In the genomic region with DNA sequence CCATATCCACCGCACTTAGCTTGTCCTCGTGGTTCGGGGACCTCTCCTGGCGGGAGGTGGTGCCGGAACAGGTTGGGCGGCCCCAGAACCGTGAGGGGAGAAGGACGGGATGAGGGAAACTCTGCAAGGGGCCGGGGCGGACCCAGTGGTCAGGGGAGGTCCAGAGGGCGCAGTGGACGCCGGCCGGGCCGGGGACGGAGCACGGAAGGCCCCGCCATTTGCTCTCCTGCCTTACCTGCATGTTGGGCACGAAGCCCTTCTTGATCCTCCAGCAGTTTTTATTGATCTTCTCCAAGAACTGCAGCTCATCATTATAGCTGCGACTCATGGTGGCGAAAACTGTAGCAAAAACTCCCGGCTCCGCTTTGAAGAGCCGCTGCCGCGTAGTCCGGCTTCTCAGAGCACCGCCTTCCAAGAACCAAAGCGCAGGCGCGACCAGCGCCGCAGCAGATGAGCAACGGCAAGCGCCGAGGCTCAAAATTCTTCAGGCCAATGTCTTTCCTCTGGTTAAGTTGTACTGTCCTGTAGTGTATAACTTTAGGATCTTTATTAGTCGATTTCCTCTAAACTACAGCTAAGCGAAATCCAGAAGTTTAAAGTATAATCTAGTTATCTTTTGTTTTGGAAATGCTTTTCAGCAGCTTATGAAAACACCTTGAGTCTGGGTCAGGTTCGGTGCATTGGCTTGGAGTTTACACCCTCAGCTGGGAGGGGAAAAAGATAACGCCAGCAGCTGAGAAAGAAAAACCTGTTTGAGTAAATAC, we compare ENCODE assay signal across 8 cellular contexts. TPM values are rescaled to one million over a fixed set of nuclear protein-coding genes. Genes with fewer than 3 reads are reported as not detected.
A peak's percentile ranks its signal among the peaks of the same experiment; 100 is the strongest.
DNase-seq lines count a peak whose midpoint lies in the region; ATAC-seq, FAIRE-seq and TF ChIP-seq lines count a peak whose summit lies in the region.

A gene (minus strand): TSS at position 419 of the 764 bp plus-strand sequence. CDS start 91 bp downstream, at position 328.

- DNase-seq in D721Med (ENCODE audit: insufficient read length, low spot score), result peak; percentile 31
- DNase-seq in MV-4-11 (lab: John Stamatoyannopoulos, UW), result peak; percentile 86
- DNase-seq in activated naive CD4-positive, alpha-beta T cell treated with anti-CD3 and anti-CD28 coated beads, Interleukin-2, amount 50 U/mL, for 16 hours, result peak; percentile 95

- no peak for FAIRE-seq in D721Med (lab: Jason Lieb, UNC)

- TF ChIP-seq POLR2A in gastroesophageal sphincter (IDR thresholded peaks at IDR 0.05), result peak in 1 of 2 donors; percentile 36

- ATAC-seq in GM21786 (IDR thresholded peaks at IDR 0.05; ENCODE audit: unreplicated experiment), result peak; percentile 66
- peak; percentile 90 for ATAC-seq in SK-N-SH treated with all-trans-retinoic acid at 6 μM for 48 hours
- peak; percentile 91 for ATAC-seq in gastroesophageal sphincter

- peak within 1 kb of the TSS; percentile 68 to 96 for H3K4me3 ChIP-seq in gastroesophageal sphincter
- H3K4me3 ChIP-seq in neuron (ENCODE audit: low read length), result peak within 1 kb of the TSS; percentile 81
- H3K4me3 ChIP-seq in stomach smooth muscle (ENCODE audit: low read length in 2 of 2), result peak within 1 kb of the TSS; percentile 89 to 96

- H3K9me3 ChIP-seq in gastroesophageal sphincter (no peaks in the 10 kb centered on the region), neuron (ENCODE audit: low read length) (no peaks in the 10 kb centered on the region), stomach smooth muscle (ENCODE audit: control insufficient read depth in 2 of 2, low read length in 2 of 2) (no peaks in the 10 kb centered on the region)

- peaks cover 6 to 38% (median 8%) of the 10 kb centered on the region in 3 donors for H3K4me1 ChIP-seq in gastroesophageal sphincter
- peaks cover 14% of the 10 kb centered on the region for H3K4me1 ChIP-seq in neuron (ENCODE audit: insufficient read depth, low read length)
- H3K4me1 ChIP-seq in stomach smooth muscle (ENCODE audit: control insufficient read depth, insufficient read depth, low read length), result peaks cover 19% of the 10 kb centered on the region

- H3K36me3 ChIP-seq in gastroesophageal sphincter (peaks cover 0 to 18% of the 10 kb centered on the region in 2 donors), neuron (ENCODE audit: insufficient read depth, low read length) (peaks cover 21% of the 10 kb centered on the region), stomach smooth muscle (ENCODE audit: control insufficient read depth in 2 of 2, insufficient read depth in 2 of 2, low read length in 2 of 2) (peaks cover 9 to 12% of the 10 kb centered on the region in 2 donors)

- peak within 1 kb of the TSS; percentile 91 to 94 for H3K9ac ChIP-seq in stomach smooth muscle (ENCODE audit: low read length in 2 of 2)

- TF ChIP-seq EP300 in gastroesophageal sphincter (IDR thresholded peaks at IDR 0.05), result no peak

- WGBS in gastroesophageal sphincter (ENCODE audit: low coverage in 1 of 2), 2 donors, result 1 to 2% methylated on average over 7 to 12 of the region's 40 CpGs

- H3K27me3 ChIP-seq in gastroesophageal sphincter, result no peaks in the 10 kb centered on the region
- peaks cover 5% of the 10 kb centered on the region for H3K27me3 ChIP-seq in neuron (ENCODE audit: insufficient read depth, low read length)
- no peaks in the 10 kb centered on the region for H3K27me3 ChIP-seq in stomach smooth muscle (ENCODE audit: control insufficient read depth in 1 of 2, insufficient read depth in 2 of 2, low read length in 2 of 2)

- H2AFZ ChIP-seq in neuron (ENCODE audit: low read depth, low read length), result peak within 1 kb of the TSS; percentile 93

- TF ChIP-seq CTCF in D721Med (IDR thresholded peaks at IDR 0.05; ENCODE audit: insufficient read depth, missing control alignments) (no peak), gastroesophageal sphincter (IDR thresholded peaks at IDR 0.05) (no peak)

- H3K27ac ChIP-seq in gastroesophageal sphincter (peak within 1 kb of the TSS; percentile 44 to 83 (median 71)), stomach smooth muscle (ENCODE audit: low read length) (peak within 1 kb of the TSS; percentile 38)

TF ChIP-seq in SK-N-SH treated with all-trans-retinoic acid at 6 μM for 48 hours, 23 proteins besides CTCF, POLR2A, EP300 and RAD21:
- no peak for TF ChIP-seq TCF4 (CRISPR knock-in tag; IDR thresholded peaks at IDR 0.05; ENCODE audit: borderline replicate concordance)
- no peak for TF ChIP-seq PPARA (CRISPR knock-in tag; IDR thresholded peaks at IDR 0.05; ENCODE audit: borderline replicate concordance)
- TF ChIP-seq, protein P1, sequence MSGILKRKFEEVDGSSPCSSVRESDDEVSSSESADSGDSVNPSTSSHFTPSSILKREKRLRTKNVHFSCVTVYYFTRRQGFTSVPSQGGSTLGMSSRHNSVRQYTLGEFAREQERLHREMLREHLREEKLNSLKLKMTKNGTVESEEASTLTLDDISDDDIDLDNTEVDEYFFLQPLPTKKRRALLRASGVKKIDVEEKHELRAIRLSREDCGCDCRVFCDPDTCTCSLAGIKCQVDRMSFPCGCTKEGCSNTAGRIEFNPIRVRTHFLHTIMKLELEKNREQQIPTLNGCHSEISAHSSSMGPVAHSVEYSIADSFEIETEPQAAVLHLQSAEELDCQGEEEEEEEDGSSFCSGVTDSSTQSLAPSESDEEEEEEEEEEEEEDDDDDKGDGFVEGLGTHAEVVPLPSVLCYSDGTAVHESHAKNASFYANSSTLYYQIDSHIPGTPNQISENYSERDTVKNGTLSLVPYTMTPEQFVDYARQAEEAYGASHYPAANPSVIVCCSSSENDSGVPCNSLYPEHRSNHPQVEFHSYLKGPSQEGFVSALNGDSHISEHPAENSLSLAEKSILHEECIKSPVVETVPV (CRISPR knock-in tag; IDR thresholded peaks at IDR 0.05), result no peak
- TF ChIP-seq SNAI2 (CRISPR knock-in tag; IDR thresholded peaks at IDR 0.05), result no peak
- TF ChIP-seq ZC3H10 (CRISPR knock-in tag; IDR thresholded peaks at IDR 0.05), result no peak
- TF ChIP-seq ZFP3 (CRISPR knock-in tag; IDR thresholded peaks at IDR 0.05), result no peak

RNA-seq across cellular contexts. Expression of the gene that starts here (rescaled TPM):
- total RNA-seq in gastroesophageal sphincter, result 10 to 100 TPM; 66.9 to 83.4 (median 68.9) TPM

Comparison
In these comparisons a context has a peak if more than half of its experiments do, and no peak if none do; other contexts are left out.
1. Peak in every context shown above with its lines: DNase-seq, ATAC-seq, H3K4me3 ChIP-seq and H3K27ac ChIP-seq.
2. DNase-seq: peak in every context shown above with its lines; median percentile 95 in activated naive CD4-positive, alpha-beta T cell treated with anti-CD3 and anti-CD28 coated beads, Interleukin-2, amount 50 U/mL, for 16 hours; 86 in MV-4-11; 31 in D721Med.